ENCODE assay signal across 21 cellular contexts in genomic region chr6:39294899-39295298, GRCh38. TPM values are rescaled to one million over a fixed set of nuclear protein-coding genes. Genes with fewer than 3 reads are reported as not detected.
DNase-seq lines count a peak whose midpoint lies in the region; ATAC-seq, FAIRE-seq and TF ChIP-seq lines count a peak whose summit lies in the region.
"Had no signal": no experiment of that assay in that cellular context is flagged by ENCODE, and none has a peak within 500 bp of the region (broad histone marks: within the 10 kb centered on the region; RNA-seq: fewer than 3 reads in every experiment).

No MANE protein-coding gene starts in this region.

- H3K14ac ChIP-seq in H1 (ENCODE audit: insufficient read length) = no peak overlapping the region

- no peak for DNase-seq in CD4-positive, CD25-positive, alpha-beta regulatory T cell
- no peak for DNase-seq in H1 (ENCODE audit: low read depth in 1 of 2, low spot score in 2 of 2)
- DNase-seq in osteoblast (ENCODE audit: insufficient read length, low spot score, missing footprints) = peak; percentile 18
- no peak for DNase-seq in foreskin melanocyte
- no peak for DNase-seq in breast epithelium (ENCODE audit: low spot score in 2 of 2)
- DNase-seq: C1 segment of cervical spinal cord; Caco-2; CD8-positive, alpha-beta T cell; DND-41; H9; HFFc6 had no signal

- no peaks in the 10 kb centered on the region for H3K9me3 ChIP-seq in CD4-positive, CD25-positive, alpha-beta regulatory T cell (ENCODE audit: control insufficient read depth in 2 of 2, low read length in 2 of 2)
- H3K9me3 ChIP-seq in HEK293 (ENCODE audit: control insufficient read depth, insufficient read depth, low read depth, low read length) (no peaks in the 10 kb centered on the region), H1 (ENCODE audit: insufficient read depth in 2 of 2, low read depth in 1 of 2, low read length in 1 of 2) (no peaks in the 10 kb centered on the region), osteoblast (ENCODE audit: low read depth, low read length) (no peaks in the 10 kb centered on the region), breast epithelium (no peaks in the 10 kb centered on the region)
- H3K9me3 ChIP-seq: Caco-2 had no signal

- H3K4me1 ChIP-seq in CD4-positive, CD25-positive, alpha-beta regulatory T cell (ENCODE audit: control insufficient read depth, insufficient read depth, low read length, poor library complexity, severe bottlenecking) = no peaks in the 10 kb centered on the region
- H3K4me1 ChIP-seq in HEK293 (ENCODE audit: control insufficient read depth, insufficient read depth, low read length) (0 out of 2 replicates have a peak, but pooled peaks cover 2% of the 10 kb centered on the region), H1 (replicated peaks in 1 of 4; ENCODE audit: control insufficient read depth in 3 of 4, insufficient read depth in 4 of 4, low read length in 3 of 4) (peaks cover 0 to 15% (median 11%) of the 10 kb centered on the region in 4 experiments), osteoblast (ENCODE audit: insufficient read depth, low read length) (no peaks in the 10 kb centered on the region), breast epithelium (no peaks in the 10 kb centered on the region)

- no peak overlapping the region for H3K23ac ChIP-seq in H1 (ENCODE audit: insufficient read length)

- no peak overlapping the region for H2BK120ac ChIP-seq in H1 (replicated peaks; ENCODE audit: low read depth, low read length)

- H3K4me3 ChIP-seq in CD4-positive, CD25-positive, alpha-beta regulatory T cell (ENCODE audit: low read depth, low read length) = no peak overlapping the region
- H3K4me3 ChIP-seq in HEK293 (ENCODE audit: low read depth, low read length) (no peak overlapping the region), H1 (ENCODE audit: extremely low read depth in 1 of 4, insufficient read depth in 2 of 4, low read depth in 3 of 4, low read length in 4 of 4) (no peak overlapping the region), osteoblast (ENCODE audit: insufficient read depth, low read length) (no peak overlapping the region), breast epithelium (no peak overlapping the region)
- H3K4me3 ChIP-seq: GM23248 had no signal

- no peaks in the 10 kb centered on the region for H3K27me3 ChIP-seq in CD4-positive, CD25-positive, alpha-beta regulatory T cell (ENCODE audit: control insufficient read depth, insufficient read depth, low read length)
- H3K27me3 ChIP-seq in H1 (replicated peaks in 1 of 4; ENCODE audit: control insufficient read depth in 3 of 4, extremely low read depth in 1 of 4, insufficient read depth in 3 of 4, low read length in 3 of 4) = peaks cover 0 to 9% (median 1%) of the 10 kb centered on the region in 4 experiments; a peak in 3 of 7 replicates
- H3K27me3 ChIP-seq in osteoblast (ENCODE audit: insufficient read depth, low read length) = no peaks in the 10 kb centered on the region
- H3K27me3 ChIP-seq in breast epithelium = no peaks in the 10 kb centered on the region

- H4K91ac ChIP-seq in H1 (replicated peaks; ENCODE audit: insufficient read length, low read length) = no peak overlapping the region

- no peak overlapping the region for H3K4me3 Mint-ChIP-seq in CD4-positive, CD25-positive, alpha-beta regulatory T cell
- H3K4me3 Mint-ChIP-seq: CD8-positive, alpha-beta T cell; H9; HFFc6 had no signal

- H2BK5ac ChIP-seq in H1 (ENCODE audit: low read depth, low read length) = no peak overlapping the region

- no peak for TF ChIP-seq CTCF in HEK293 (tag by site-specific recombination; IDR thresholded peaks at IDR 0.05)
- no peak for TF ChIP-seq CTCF in H1 (IDR thresholded peaks at IDR 0.05; ENCODE audit: control extremely low read depth in 1 of 3, insufficient read depth in 1 of 3, low read depth in 1 of 3, low read length in 3 of 3)
- no peak for TF ChIP-seq CTCF in osteoblast (IDR thresholded peaks at IDR 0.05; ENCODE audit: extremely low read depth, low read depth, low read length)
- no peak for TF ChIP-seq CTCF in breast epithelium (IDR thresholded peaks at IDR 0.05)

- TF ChIP-seq POLR2A in H1 (IDR thresholded peaks at IDR 0.05; ENCODE audit: control extremely low read depth in 1 of 2, low read depth in 2 of 2, low read length in 2 of 2) = no peak
- TF ChIP-seq POLR2A in breast epithelium (IDR thresholded peaks at IDR 0.05) = no peak

- no peaks in the 10 kb centered on the region for H3K4me1 Mint-ChIP-seq in CD4-positive, CD25-positive, alpha-beta regulatory T cell

- H3K18ac ChIP-seq in H1 (ENCODE audit: extremely low read depth, low read length) = no peak overlapping the region

- H3K4ac ChIP-seq in H1 (replicated peaks; ENCODE audit: insufficient read length, low read depth, low read length) = no peak overlapping the region

- no peaks in the 10 kb centered on the region for H3K79me1 ChIP-seq in H1 (ENCODE audit: low read depth, low read length)

- H3K36me3 ChIP-seq in CD4-positive, CD25-positive, alpha-beta regulatory T cell (ENCODE audit: control insufficient read depth, insufficient read depth, low read length) = no peaks in the 10 kb centered on the region
- H3K36me3 ChIP-seq in HEK293 (ENCODE audit: control insufficient read depth in 2 of 2, insufficient read depth in 1 of 2, low read length in 2 of 2) = no peaks in the 10 kb centered on the region
- no peaks in the 10 kb centered on the region for H3K36me3 ChIP-seq in H1 (ENCODE audit: control insufficient read depth in 2 of 4, insufficient read depth in 4 of 4, low read length in 3 of 4)
- no peaks in the 10 kb centered on the region for H3K36me3 ChIP-seq in osteoblast (ENCODE audit: insufficient read depth, low read length)
- H3K36me3 ChIP-seq in breast epithelium = no peaks in the 10 kb centered on the region

- H2BK15ac ChIP-seq in H1 (ENCODE audit: low read length) = no peak overlapping the region

- no peaks in the 10 kb centered on the region for H3K79me2 ChIP-seq in H1 (ENCODE audit: control insufficient read depth in 1 of 2, insufficient read depth in 2 of 2, low read length in 2 of 2)
- H3K79me2 ChIP-seq in osteoblast (ENCODE audit: insufficient read depth, low read length) = no peaks in the 10 kb centered on the region

- no peak overlapping the region for H4K8ac ChIP-seq in H1 (ENCODE audit: extremely low read depth, insufficient read depth, low read length)

- H4K20me1 ChIP-seq in H1 (replicated peaks in 1 of 2; ENCODE audit: control insufficient read depth in 1 of 2, insufficient read depth in 2 of 2, low read length in 2 of 2) = no peaks in the 10 kb centered on the region
- H4K20me1 ChIP-seq in osteoblast (ENCODE audit: insufficient read depth, low read length) = no peaks in the 10 kb centered on the region

- intact Hi-C loops in breast epithelium (cut with DNase I; ENCODE audit: low total_unique reads) = no loop called here

- H4K5ac ChIP-seq in H1 (ENCODE audit: insufficient read length, low read depth, low read length) = no peak overlapping the region

- H2BK12ac ChIP-seq in H1 (ENCODE audit: low read depth, low read length) = no peak overlapping the region

- peak overlapping the region in 2 of 3 donors; percentile 5 to 44 for H3K27ac Mint-ChIP-seq in CD4-positive, CD25-positive, alpha-beta regulatory T cell
- H3K27ac Mint-ChIP-seq: CD8-positive, alpha-beta T cell; HFFc6 had no signal

- no peaks in the 10 kb centered on the region; the same call in 1 of the 2 replicates for H3K23me2 ChIP-seq in H1 (ENCODE audit: low read depth, low read length)

- peaks cover 0 to 2% (median 0%) of the 10 kb centered on the region in 7 donors for H3K9me3 Mint-ChIP-seq in CD4-positive, CD25-positive, alpha-beta regulatory T cell
- H3K9me3 Mint-ChIP-seq: CD8-positive, alpha-beta T cell; H9; HFFc6 had no signal

- CTCF ChIA-PET in HEK293 (lab: Yijun Ruan, JAX) = interaction anchor here (0.6 to 1.1 kb wide), 4 partner anchors 9 to 193 kb away, joined by 3 to 7 read pairs (median 5); no protein-coding TSS in a partner anchor
- CTCF ChIA-PET in H1 (lab: Charles Lee; ENCODE audit: partially characterized antibody) = interaction anchor here (0.9 to 47.4 kb wide), 4 partner anchors 8 to 135 kb away, joined by 3 to 1738 read pairs (median 4); partner anchors contain the start of gene KCNK5

- 0 out of 2 replicates have a peak overlapping the region, but pooled peaks have one; percentile 86 for H2BK20ac ChIP-seq in H1 (ENCODE audit: low read length)

- FAIRE-seq in H1 (lab: Jason Lieb, UNC) = no peak
- FAIRE-seq: G401.6, GM12892, GM19239 had no signal

- H3K4me2 ChIP-seq in H1 (ENCODE audit: insufficient read depth in 1 of 2, low read depth in 2 of 2, low read length in 2 of 2) (no peak overlapping the region), osteoblast (ENCODE audit: insufficient read depth, low read length) (no peak overlapping the region)

- H3K9ac ChIP-seq in H1 (replicated peaks in 1 of 4; ENCODE audit: extremely low read depth in 1 of 4, low read depth in 3 of 4, low read length in 3 of 4) = no peak overlapping the region
- H3K9ac ChIP-seq: GM23248 had no signal

- ATAC-seq in CD4-positive, CD25-positive, alpha-beta regulatory T cell (ENCODE audit: low read depth in 2 of 2) = no peak
- ATAC-seq: CD8-positive, alpha-beta T cell; HCT116 had no signal

- H3K27ac ChIP-seq in CD4-positive, CD25-positive, alpha-beta regulatory T cell (ENCODE audit: insufficient read depth, low read length, poor library complexity, severe bottlenecking) = no peak overlapping the region
- no peak overlapping the region for H3K27ac ChIP-seq in HEK293 (ENCODE audit: extremely low read depth, low read depth, low read length)
- H3K27ac ChIP-seq in H1 (ENCODE audit: low read depth, low read length) = no peak overlapping the region
- H3K27ac ChIP-seq in osteoblast (ENCODE audit: low read depth, low read length) = no peak overlapping the region
- H3K27ac ChIP-seq in breast epithelium = no peak overlapping the region
- H3K27ac ChIP-seq: GM23248 had no signal

- no peak overlapping the region for H2AFZ ChIP-seq in H1 (ENCODE audit: low read length)
- H2AFZ ChIP-seq in osteoblast (ENCODE audit: low read length) = no peak overlapping the region
- H2AFZ ChIP-seq: GM23248 had no signal

- H3K27me3 Mint-ChIP-seq in CD4-positive, CD25-positive, alpha-beta regulatory T cell = no peaks in the 10 kb centered on the region

- H3K56ac ChIP-seq in H1 (replicated peaks; ENCODE audit: insufficient read length, low read depth, low read length) = no peak overlapping the region

- POLR2A ChIA-PET in HEK293 (lab: Yijun Ruan, JAX) (no interaction called here), H1 (lab: Charles Lee; ENCODE audit: partially characterized antibody) (interaction anchor here (0.7 kb wide), 1 partner anchor 69 kb away, joined by 3 read pairs; no protein-coding TSS in a partner anchor)

- no peak overlapping the region for H2AK5ac ChIP-seq in H1 (ENCODE audit: low read depth, low read length)

- H3K36me3 Mint-ChIP-seq in CD4-positive, CD25-positive, alpha-beta regulatory T cell = no peaks in the 10 kb centered on the region
- H3K36me3 Mint-ChIP-seq: CD8-positive, alpha-beta T cell had no signal

- no peak for TF ChIP-seq EP300 in H1 (IDR thresholded peaks at IDR 0.05; ENCODE audit: borderline replicate concordance in 1 of 2, low read depth in 2 of 2, low read length in 2 of 2)

- WGBS in H1 (ENCODE audit: extremely low coverage in 1 of 2, insufficient coverage in 1 of 2, insufficient read length in 1 of 2, insufficient replicate concordance in 2 of 2, low coverage in 1 of 2, low lambda C conversion rate in 2 of 2, missing lambda C conversion rate in 1 of 2), 2 experiments = 71% methylated on average over 1 of the region's 1 CpG; no CpG with 5 or more reads in 1 of the 2 experiments

- TF ChIP-seq RAD21 in H1 (IDR thresholded peaks at IDR 0.05 in 1 of 2, conservative IDR thresholded peaks at IDR 0.05 in 1 of 2; ENCODE audit: low read depth in 2 of 2, low read length in 2 of 2) = no peak

RNA-seq across cellular contexts. Expression of gene KCNK17, which starts 19.3 kb away (rescaled TPM):
- not detected for total RNA-seq in CD4-positive, CD25-positive, alpha-beta regulatory T cell
- not detected for polyA plus RNA-seq in CD4-positive, CD25-positive, alpha-beta regulatory T cell
- total RNA-seq in H1 (2021; fragmentation: NEBNext Ultra II Directional; extraction: Animal tissue kit (Norgen Biotek cat#: 25700)) = 2.9 and 3.0 TPM in 2 replicates
- polyA plus RNA-seq in H1 (2011; rRNA removed) = 3.4 and 3.8 TPM in 2 replicates
- 3.5 TPM for polyA plus RNA-seq in H1 (2011; cell fraction: cytosol; rRNA removed)
- polyA plus RNA-seq in H1 (2011; cell fraction: nucleus; rRNA removed) = 8.8 TPM
- polyA plus RNA-seq in H1 (2012, experiment 1 of 2) = 3.5 to 5.5 TPM (median 4.0 TPM) in 4 replicates
- 2.8 TPM for polyA plus RNA-seq in H1 (2012, experiment 2 of 2)
- 3.1 TPM for polyA plus RNA-seq in H1 (2013, experiment 1 of 2)
- 3.1 TPM for polyA plus RNA-seq in H1 (2013, experiment 2 of 2)
- 1.2 and 2.0 TPM in 2 replicates for polyA minus RNA-seq in H1 (2011; rRNA and poly(A)+ RNA removed)
- 2.1 TPM for polyA minus RNA-seq in H1 (2011; cell fraction: cytosol; rRNA and poly(A)+ RNA removed)
- polyA minus RNA-seq in H1 (2011; cell fraction: nucleus; rRNA and poly(A)+ RNA removed) = 3.5 TPM
- total RNA-seq in osteoblast (not detected in 2 replicates), breast epithelium (1 to 10 TPM in 1 of 3 donors, under 1 TPM in 2; 0.16 to 3.2 (median 0.33) TPM)
- total RNA-seq: A172; A673; Caco-2; CD8-positive, alpha-beta T cell; GM23248; H4; HFFc6 had no signal
- polyA plus RNA-seq: BJ, GM23248 had no signal

RNA-seq across cellular contexts. Expression of gene KCNK16, which starts 27.6 kb away (rescaled TPM):
- not detected for total RNA-seq in CD4-positive, CD25-positive, alpha-beta regulatory T cell
- not detected for polyA plus RNA-seq in CD4-positive, CD25-positive, alpha-beta regulatory T cell
- not detected in 2 replicates for total RNA-seq in H1 (2021; fragmentation: NEBNext Ultra II Directional; extraction: Animal tissue kit (Norgen Biotek cat#: 25700))
- polyA plus RNA-seq in H1 (2011; rRNA removed) = not detected in 2 replicates
- not detected for polyA plus RNA-seq in H1 (2011; cell fraction: cytosol; rRNA removed)
- polyA plus RNA-seq in H1 (2011; cell fraction: nucleus; rRNA removed) = not detected
- not detected in 4 replicates for polyA plus RNA-seq in H1 (2012, experiment 1 of 2)
- not detected for polyA plus RNA-seq in H1 (2012, experiment 2 of 2)
- not detected for polyA plus RNA-seq in H1 (2013, experiment 1 of 2)
- polyA plus RNA-seq in H1 (2013, experiment 2 of 2) = not detected
- not detected in 2 replicates for polyA minus RNA-seq in H1 (2011; rRNA and poly(A)+ RNA removed)
- not detected for polyA minus RNA-seq in H1 (2011; cell fraction: cytosol; rRNA and poly(A)+ RNA removed)
- polyA minus RNA-seq in H1 (2011; cell fraction: nucleus; rRNA and poly(A)+ RNA removed) = not detected
- total RNA-seq in osteoblast = not detected in 2 replicates
- total RNA-seq in breast epithelium = not detected
- total RNA-seq: A172; A673; Caco-2; CD8-positive, alpha-beta T cell; GM23248; H4; H9; HFFc6 had no signal
- polyA plus RNA-seq: BJ, GM23248 had no signal
